ENCODE assay signal across 24 cellular contexts in the genomic region with DNA sequence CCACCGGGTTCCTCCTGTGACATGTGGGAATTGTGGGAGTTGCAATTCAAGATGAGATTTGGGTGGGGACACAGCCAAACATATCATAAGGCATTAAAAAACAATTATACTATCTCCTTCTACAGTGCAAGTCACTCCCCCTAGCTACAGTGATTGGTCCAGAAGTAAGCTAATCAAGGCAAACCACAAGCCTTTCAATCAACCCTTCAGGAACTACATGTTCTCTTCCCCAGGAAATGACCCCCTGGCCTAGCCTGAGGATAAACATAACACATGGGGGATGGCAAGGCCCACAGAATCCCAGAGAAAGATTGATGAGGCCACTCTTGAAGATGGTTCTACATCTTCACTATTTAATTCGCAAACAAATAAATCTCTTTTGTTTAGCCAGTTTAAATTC. TPM values are rescaled to one million over a fixed set of nuclear protein-coding genes. Genes with fewer than 3 reads are reported as not detected.
DNase-seq lines count a peak whose midpoint lies in the region; ATAC-seq lines count a peak whose summit lies in the region.
"Had no signal": no experiment of that assay in that cellular context is flagged by ENCODE, and none has a peak within 500 bp of the region (broad histone marks: within the 10 kb centered on the region; RNA-seq: fewer than 3 reads in every experiment).

No MANE protein-coding gene starts in this region.

- peak overlapping the region; percentile 15 for H3K27ac Mint-ChIP-seq in activated CD4-positive, alpha-beta T cell treated with anti-CD3 and anti-CD28 coated beads, Interleukin-2, amount 10 ng/mL, durations not matched to agents 7 days and 5 days
- peak overlapping the region; percentile 91 for H3K27ac Mint-ChIP-seq in activated T-helper 2 cell treated with anti-CD3 and anti-CD28 coated beads, Interferon-gamma antibody, Interleukin-2, Interleukin-4, amounts not matched to agents 10 μg/mL and 5 μg/mL and 100 μg/mL, durations not matched to agents 14 hours and 24 hours and 36 hours

- CTCF ChIA-PET in activated CD4-positive, alpha-beta T cell treated with anti-CD3 and anti-CD28 coated beads, Interleukin-2, amount 10 ng/mL, durations not matched to agents 7 days and 5 days (lab: Charles Lee), result interaction anchor here (1.2 kb wide), 1 partner anchor 9 kb away, joined by 3 read pairs; no protein-coding TSS in a partner anchor

- peak overlapping the region; percentile 44 for H3K4me2 ChIP-seq in BLaER1

- peaks cover 12% of the 10 kb centered on the region for H3K36me3 Mint-ChIP-seq in activated CD4-positive, alpha-beta T cell treated with anti-CD3 and anti-CD28 coated beads, Interleukin-2, amount 10 ng/mL, durations not matched to agents 7 days and 5 days (ENCODE audit: low read depth)
- H3K36me3 Mint-ChIP-seq in activated T-helper 2 cell treated with anti-CD3 and anti-CD28 coated beads, Interferon-gamma antibody, Interleukin-2, Interleukin-4, amounts not matched to agents 10 μg/mL and 5 μg/mL and 100 μg/mL, durations not matched to agents 14 hours and 24 hours and 36 hours (ENCODE audit: low read depth), result peaks cover 5% of the 10 kb centered on the region
- H3K36me3 Mint-ChIP-seq: immature natural killer cell had no signal

- POLR2A ChIA-PET in activated CD4-positive, alpha-beta T cell treated with anti-CD3 and anti-CD28 coated beads, Interleukin-2, amount 10 ng/mL, durations not matched to agents 7 days and 5 days (lab: Charles Lee), result no interaction called here

- H3K27ac ChIP-seq in BLaER1, result no peak overlapping the region
- H3K27ac ChIP-seq: GM23248, suprapubic skin, upper lobe of left lung had no signal

- no peak for DNase-seq in activated CD4-positive, alpha-beta T cell treated with anti-CD3 and anti-CD28 coated beads, Interleukin-2, amount 10 ng/mL, durations not matched to agents 7 days and 5 days
- DNase-seq in activated CD4-positive, alpha-beta T cell treated with anti-CD3 and anti-CD28 coated beads, Interleukin-2, amount 50 U/mL, for 48 hours, result no peak
- DNase-seq in activated T-helper 2 cell treated with anti-CD3 and anti-CD28 coated beads, Interferon-gamma antibody, Interleukin-2, Interleukin-4, amounts not matched to agents 10 μg/mL and 5 μg/mL and 100 μg/mL, durations not matched to agents 14 hours and 24 hours and 36 hours (ENCODE audit: low spot score), result no peak
- DNase-seq in dermis blood vessel endothelial cell, result peak; percentile 50
- DNase-seq in stimulated activated naive CD4-positive, alpha-beta T cell (lab: John Stamatoyannopoulos, UW), result no peak
- DNase-seq in NCI-H82 treated with DMSO at 0.1 percent for 48 hours (lab: John Stamatoyannopoulos, UW; ENCODE audit: unreplicated experiment), result no peak
- DNase-seq: amniotic stem cell, Calu3, DMS79, GM23248, hippocampal formation, IMR-90, left colon, mammary epithelial cell, NCI-H2107, NCI-H748 treated with DMSO at 0.1 percent for 48 hours, SHP77 treated with DMSO at 0.1 percent for 48 hours, T-helper 9 cell, upper lobe of left lung had no signal

- peaks cover 22% of the 10 kb centered on the region for H3K4me1 Mint-ChIP-seq in activated CD4-positive, alpha-beta T cell treated with anti-CD3 and anti-CD28 coated beads, Interleukin-2, amount 10 ng/mL, durations not matched to agents 7 days and 5 days
- H3K4me1 Mint-ChIP-seq in activated T-helper 2 cell treated with anti-CD3 and anti-CD28 coated beads, Interferon-gamma antibody, Interleukin-2, Interleukin-4, amounts not matched to agents 10 μg/mL and 5 μg/mL and 100 μg/mL, durations not matched to agents 14 hours and 24 hours and 36 hours (ENCODE audit: low read depth), result peaks cover 20% of the 10 kb centered on the region

- no peak overlapping the region for H3K9ac ChIP-seq in BLaER1
- H3K9ac ChIP-seq: GM23248 had no signal

- H3K9me3 ChIP-seq in BLaER1, result peaks cover 24% of the 10 kb centered on the region
- H3K9me3 ChIP-seq: suprapubic skin, upper lobe of left lung had no signal

- peaks cover 8% of the 10 kb centered on the region for H3K9me3 Mint-ChIP-seq in activated CD4-positive, alpha-beta T cell treated with anti-CD3 and anti-CD28 coated beads, Interleukin-2, amount 10 ng/mL, durations not matched to agents 7 days and 5 days
- H3K9me3 Mint-ChIP-seq in activated T-helper 2 cell treated with anti-CD3 and anti-CD28 coated beads, Interferon-gamma antibody, Interleukin-2, Interleukin-4, amounts not matched to agents 10 μg/mL and 5 μg/mL and 100 μg/mL, durations not matched to agents 14 hours and 24 hours and 36 hours, result peaks cover 4% of the 10 kb centered on the region
- H3K9me3 Mint-ChIP-seq: immature natural killer cell had no signal

- no peaks in the 10 kb centered on the region for H3K36me3 ChIP-seq in BLaER1
- H3K36me3 ChIP-seq: suprapubic skin, upper lobe of left lung had no signal

- no peak for ATAC-seq in GM18861 (IDR thresholded peaks at IDR 0.05; ENCODE audit: unreplicated experiment)
- ATAC-seq: left colon had no signal

- H3K4me3 Mint-ChIP-seq in activated CD4-positive, alpha-beta T cell treated with anti-CD3 and anti-CD28 coated beads, Interleukin-2, amount 10 ng/mL, durations not matched to agents 7 days and 5 days, result no peak overlapping the region
- H3K4me3 Mint-ChIP-seq in activated T-helper 2 cell treated with anti-CD3 and anti-CD28 coated beads, Interferon-gamma antibody, Interleukin-2, Interleukin-4, amounts not matched to agents 10 μg/mL and 5 μg/mL and 100 μg/mL, durations not matched to agents 14 hours and 24 hours and 36 hours (ENCODE audit: low read depth), result no peak overlapping the region
- H3K4me3 Mint-ChIP-seq: activated CD4-positive, alpha-beta T cell treated with anti-CD3 and anti-CD28 coated beads for 36 hours had no signal

- H3K27me3 Mint-ChIP-seq in activated CD4-positive, alpha-beta T cell treated with anti-CD3 and anti-CD28 coated beads, Interleukin-2, amount 10 ng/mL, durations not matched to agents 7 days and 5 days, result peaks cover 2% of the 10 kb centered on the region
- H3K27me3 Mint-ChIP-seq in activated T-helper 2 cell treated with anti-CD3 and anti-CD28 coated beads, Interferon-gamma antibody, Interleukin-2, Interleukin-4, amounts not matched to agents 10 μg/mL and 5 μg/mL and 100 μg/mL, durations not matched to agents 14 hours and 24 hours and 36 hours (ENCODE audit: low read depth), result peaks cover 15% of the 10 kb centered on the region
- H3K27me3 Mint-ChIP-seq: activated CD4-positive, alpha-beta T cell treated with anti-CD3 and anti-CD28 coated beads for 36 hours had no signal

- no peaks in the 10 kb centered on the region for H3K27me3 ChIP-seq in BLaER1
- H3K27me3 ChIP-seq: suprapubic skin, upper lobe of left lung had no signal

- peaks cover 30% of the 10 kb centered on the region for H3K4me1 ChIP-seq in BLaER1
- H3K4me1 ChIP-seq: suprapubic skin, upper lobe of left lung had no signal

- H3K4me3 ChIP-seq in BLaER1, result peak overlapping the region; percentile 17; the same call in 1 of the 2 replicates
- H3K4me3 ChIP-seq: GM23248, suprapubic skin, upper lobe of left lung had no signal

- no peaks in the 10 kb centered on the region for H4K20me1 ChIP-seq in BLaER1

- intact Hi-C loops in activated T-helper 2 cell treated with anti-CD3 and anti-CD28 coated beads, Interferon-gamma antibody, Interleukin-2, Interleukin-4, amounts not matched to agents 10 μg/mL and 5 μg/mL and 100 μg/mL, durations not matched to agents 14 hours and 24 hours and 36 hours (cut with micrococcal nuclease), result no loop called here

RNA-seq across cellular contexts. Expression of a gene that starts 25.2 kb away (rescaled TPM):
- 1 to 10 TPM; 1.2 to 1.5 TPM for total RNA-seq in activated CD4-positive, alpha-beta T cell treated with anti-CD3 and anti-CD28 coated beads, Interleukin-2, amount 10 ng/mL, durations not matched to agents 7 days and 5 days
- total RNA-seq in activated T-helper 2 cell treated with anti-CD3 and anti-CD28 coated beads, Interferon-gamma antibody, Interleukin-2, Interleukin-4, amounts not matched to agents 10 μg/mL and 5 μg/mL and 100 μg/mL, durations not matched to agents 14 hours and 24 hours and 36 hours, result 5.5 and 5.6 TPM in 2 replicates
- 19.2 and 20.3 TPM in 2 replicates for total RNA-seq in dermis blood vessel endothelial cell
